Comparison of ENCODE assay signal across 2 cellular contexts in genomic region chr1:21321963-21322680, GRCh38.
A peak's percentile ranks its signal among the peaks of the same experiment; 100 is the strongest.
TF ChIP-seq lines count a peak whose summit lies in the region.

No MANE protein-coding gene starts in this region.

TF ChIP-seq in HEK293, 187 proteins besides CTCF, POLR2A, EP300 and RAD21 (continued from another document):
- TF ChIP-seq HIC1 (tag by site-specific recombination; IDR thresholded peaks at IDR 0.05) = 0 out of 2 replicates have a peak, but pooled peaks have one; percentile 33
- TF ChIP-seq ZNF146 (tag by site-specific recombination; IDR thresholded peaks at IDR 0.05) = no peak
- TF ChIP-seq ZBTB8A (tag by site-specific recombination; IDR thresholded peaks at IDR 0.05) = 0 out of 2 replicates have a peak, but pooled peaks have one; percentile 14
- TF ChIP-seq ZXDB (tag by site-specific recombination; IDR thresholded peaks at IDR 0.05) = no peak
- TF ChIP-seq ZNF423 (tag by site-specific recombination; IDR thresholded peaks at IDR 0.05) = no peak
TF ChIP-seq in HEK293: peak in this region for 5.

TF ChIP-seq in WTC11, 78 proteins besides CTCF, POLR2A, EP300 and RAD21 (continued from another document):
- TF ChIP-seq AFF4 (CRISPR knock-in tag; IDR thresholded peaks at IDR 0.05; ENCODE audit: borderline replicate concordance) = no peak
- TF ChIP-seq MLX (CRISPR knock-in tag; IDR thresholded peaks at IDR 0.05) = no peak
- TF ChIP-seq GTF2I (CRISPR knock-in tag; conservative IDR thresholded peaks at IDR 0.05) = peak; percentile 78
- TF ChIP-seq ZNF121 (CRISPR knock-in tag; IDR thresholded peaks at IDR 0.05) = no peak
- no peak for TF ChIP-seq ZNF425 (CRISPR knock-in tag; conservative IDR thresholded peaks at IDR 0.05)
- no peak for TF ChIP-seq TCF7 (CRISPR knock-in tag; IDR thresholded peaks at IDR 0.05; ENCODE audit: low read depth)
- TF ChIP-seq EMX1 (CRISPR knock-in tag; IDR thresholded peaks at IDR 0.05) = no peak
- 0 out of 2 replicates have a peak, but pooled peaks have one; percentile 27 for TF ChIP-seq FOXK1 (CRISPR knock-in tag; IDR thresholded peaks at IDR 0.05)
- no peak for TF ChIP-seq FOXJ3 (CRISPR knock-in tag; IDR thresholded peaks at IDR 0.05; ENCODE audit: borderline replicate concordance)
- TF ChIP-seq NR2C2 (CRISPR knock-in tag; IDR thresholded peaks at IDR 0.05) = no peak
